ENCODE assay signal across 9 cellular contexts in genomic region chr20:16729080-16729479, GRCh38. TPM values are rescaled to one million over a fixed set of nuclear protein-coding genes. Genes with fewer than 3 reads are reported as not detected.
DNase-seq lines count a peak whose midpoint lies in the region; ATAC-seq, FAIRE-seq and TF ChIP-seq lines count a peak whose summit lies in the region.
"Had no signal": no experiment of that assay in that cellular context is flagged by ENCODE, and none has a peak within 500 bp of the region (broad histone marks: within the 10 kb centered on the region; RNA-seq: fewer than 3 reads in every experiment).

No MANE protein-coding gene starts in this region.

- H3K4me3 ChIP-seq in kidney (ENCODE audit: low read length in 2 of 2) (peak overlapping the region; percentile 97 to 98), WERI-Rb-1 (ENCODE audit: low read depth, low read length) (no peak overlapping the region)

- CTCF ChIA-PET in activated CD8-positive, alpha-beta T cell treated with anti-CD3 and anti-CD28 coated beads, Interleukin-2, amount 10 ng/mL, durations not matched to agents 7 days and 5 days (lab: Charles Lee), result interaction anchor here (1.6 kb wide), 1 partner anchor 13 kb away, joined by 5 read pairs; no protein-coding TSS in a partner anchor

- H3K4me1 Mint-ChIP-seq in T-helper 2 cell treated with Interferon-gamma antibody and Interleukin-4, amounts not matched to agents 5 μg/mL and 100 μg/mL, for 36 hours (ENCODE audit: low read depth), result peaks cover 42% of the 10 kb centered on the region
- H3K4me1 Mint-ChIP-seq in activated CD8-positive, alpha-beta T cell treated with anti-CD3 and anti-CD28 coated beads, Interleukin-2, amount 10 ng/mL, durations not matched to agents 7 days and 5 days (ENCODE audit: low read depth), result peaks cover 41% of the 10 kb centered on the region
- H3K4me1 Mint-ChIP-seq in stimulated activated naive CD8-positive, alpha-beta T cell treated with anti-CD3 and anti-CD28 coated beads, Interleukin-15, amount 100 ng/mL, for 72 hours, result peaks cover 39% of the 10 kb centered on the region

- TF ChIP-seq CTCF in kidney (IDR thresholded peaks at IDR 0.05; ENCODE audit: borderline replicate concordance, extremely low read depth, insufficient read depth) (no peak), WERI-Rb-1 (IDR thresholded peaks at IDR 0.05; ENCODE audit: low read depth, low read length) (no peak)

- intact Hi-C loops in kidney (cut with DNase I), result no loop called here

- no peak overlapping the region for H3K9ac ChIP-seq in kidney (ENCODE audit: low read length in 2 of 2)

- H3K9me3 ChIP-seq in kidney (ENCODE audit: control insufficient read depth in 1 of 2, low read length in 2 of 2), result no peaks in the 10 kb centered on the region
- peaks cover 8% of the 10 kb centered on the region for H3K9me3 ChIP-seq in WERI-Rb-1 (ENCODE audit: severe bottlenecking)

- no peak for DNase-seq in T-helper 2 cell treated with Interferon-gamma antibody and Interleukin-4, amounts not matched to agents 5 μg/mL and 100 μg/mL, for 36 hours (ENCODE audit: low spot score)
- DNase-seq in T-helper 2 cell (no peak), kidney (no peak), H4 (ENCODE audit: low spot score) (no peak), WERI-Rb-1 (no peak), ecto neural progenitor cell (ENCODE audit: low spot score) (no peak)
- DNase-seq in activated CD8-positive, alpha-beta T cell treated with anti-CD3 and anti-CD28 coated beads, Interleukin-2, amount 10 ng/mL, durations not matched to agents 7 days and 5 days, result no peak
- DNase-seq in stimulated activated naive CD8-positive, alpha-beta T cell treated with anti-CD3 and anti-CD28 coated beads, Interleukin-15, amount 100 ng/mL, for 72 hours, result no peak

- POLR2A ChIA-PET in activated CD8-positive, alpha-beta T cell treated with anti-CD3 and anti-CD28 coated beads, Interleukin-2, amount 10 ng/mL, durations not matched to agents 7 days and 5 days (lab: Charles Lee), result no interaction called here

- H3K27ac Mint-ChIP-seq in T-helper 2 cell treated with Interferon-gamma antibody and Interleukin-4, amounts not matched to agents 5 μg/mL and 100 μg/mL, for 36 hours, result peak overlapping the region; percentile 99
- peak overlapping the region; percentile 100 for H3K27ac Mint-ChIP-seq in activated CD8-positive, alpha-beta T cell treated with anti-CD3 and anti-CD28 coated beads, Interleukin-2, amount 10 ng/mL, durations not matched to agents 7 days and 5 days
- H3K27ac Mint-ChIP-seq in stimulated activated naive CD8-positive, alpha-beta T cell treated with anti-CD3 and anti-CD28 coated beads, Interleukin-15, amount 100 ng/mL, for 72 hours, result peak overlapping the region; percentile 100

- H3K9me3 Mint-ChIP-seq in T-helper 2 cell treated with Interferon-gamma antibody and Interleukin-4, amounts not matched to agents 5 μg/mL and 100 μg/mL, for 36 hours, result peaks cover 12% of the 10 kb centered on the region
- H3K9me3 Mint-ChIP-seq in activated CD8-positive, alpha-beta T cell treated with anti-CD3 and anti-CD28 coated beads, Interleukin-2, amount 10 ng/mL, durations not matched to agents 7 days and 5 days (ENCODE audit: insufficient read depth), result no peaks in the 10 kb centered on the region
- H3K9me3 Mint-ChIP-seq in stimulated activated naive CD8-positive, alpha-beta T cell treated with anti-CD3 and anti-CD28 coated beads, Interleukin-15, amount 100 ng/mL, for 72 hours, result peaks cover 8% of the 10 kb centered on the region in 2 donors

- FAIRE-seq in kidney (lab: Jason Lieb, UNC), result no peak
- FAIRE-seq: A204.1 had no signal

- no peaks in the 10 kb centered on the region for H3K27me3 ChIP-seq in WERI-Rb-1 (ENCODE audit: insufficient read depth, low read depth, severe bottlenecking)

- no peak for ATAC-seq in activated CD8-positive, alpha-beta T cell treated with anti-CD3 and anti-CD28 coated beads, Interleukin-2, amount 10 ng/mL, durations not matched to agents 7 days and 5 days
- ATAC-seq in stimulated activated naive CD8-positive, alpha-beta T cell treated with anti-CD3 and anti-CD28 coated beads, Interleukin-15, amount 100 ng/mL, for 72 hours, result no peak

- peaks cover 45% of the 10 kb centered on the region for H3K36me3 Mint-ChIP-seq in T-helper 2 cell treated with Interferon-gamma antibody and Interleukin-4, amounts not matched to agents 5 μg/mL and 100 μg/mL, for 36 hours (ENCODE audit: low read depth)
- peaks cover 46% of the 10 kb centered on the region for H3K36me3 Mint-ChIP-seq in activated CD8-positive, alpha-beta T cell treated with anti-CD3 and anti-CD28 coated beads, Interleukin-2, amount 10 ng/mL, durations not matched to agents 7 days and 5 days (ENCODE audit: low read depth)

- peaks cover 31% of the 10 kb centered on the region for H3K27me3 Mint-ChIP-seq in T-helper 2 cell treated with Interferon-gamma antibody and Interleukin-4, amounts not matched to agents 5 μg/mL and 100 μg/mL, for 36 hours (ENCODE audit: low read depth)
- peaks cover 15% of the 10 kb centered on the region for H3K27me3 Mint-ChIP-seq in activated CD8-positive, alpha-beta T cell treated with anti-CD3 and anti-CD28 coated beads, Interleukin-2, amount 10 ng/mL, durations not matched to agents 7 days and 5 days (ENCODE audit: low read depth)
- peaks cover 20% of the 10 kb centered on the region for H3K27me3 Mint-ChIP-seq in stimulated activated naive CD8-positive, alpha-beta T cell treated with anti-CD3 and anti-CD28 coated beads, Interleukin-15, amount 100 ng/mL, for 72 hours

- H3K4me1 ChIP-seq in kidney (ENCODE audit: control insufficient read depth in 1 of 2, insufficient read depth in 1 of 2, low read depth in 1 of 2, low read length in 2 of 2), result peaks cover 11 to 23% of the 10 kb centered on the region in 2 donors

- peaks cover 9 to 10% of the 10 kb centered on the region in 2 donors for H3K36me3 ChIP-seq in kidney (ENCODE audit: control insufficient read depth in 1 of 2, insufficient read depth in 2 of 2, low read length in 2 of 2)
- peaks cover 36% of the 10 kb centered on the region for H3K36me3 ChIP-seq in WERI-Rb-1

- H3K4me3 Mint-ChIP-seq in T-helper 2 cell treated with Interferon-gamma antibody and Interleukin-4, amounts not matched to agents 5 μg/mL and 100 μg/mL, for 36 hours, result peak overlapping the region; percentile 99
- H3K4me3 Mint-ChIP-seq in activated CD8-positive, alpha-beta T cell treated with anti-CD3 and anti-CD28 coated beads, Interleukin-2, amount 10 ng/mL, durations not matched to agents 7 days and 5 days, result peak overlapping the region; percentile 99
- peak overlapping the region; percentile 95 to 96 for H3K4me3 Mint-ChIP-seq in stimulated activated naive CD8-positive, alpha-beta T cell treated with anti-CD3 and anti-CD28 coated beads, Interleukin-15, amount 100 ng/mL, for 72 hours

- H3K27ac ChIP-seq in kidney (ENCODE audit: low read depth in 2 of 2, low read length in 2 of 2), result no peak overlapping the region
- H3K27ac ChIP-seq in WERI-Rb-1, result no peak overlapping the region

RNA-seq across cellular contexts. Expression of gene SNRPB2, which starts 0.7 kb away (rescaled TPM):
- total RNA-seq in activated CD8-positive, alpha-beta T cell treated with anti-CD3 and anti-CD28 coated beads, Interleukin-2, amount 10 ng/mL, durations not matched to agents 7 days and 5 days, result 100 to 1,000 TPM in 1 of 2 experiments, 10 to 100 TPM in 1; 91.2 to 100 TPM
- total RNA-seq in kidney, result 43.6 TPM
- 77.8 TPM for polyA plus RNA-seq in kidney (ENCODE audit: insufficient read depth, low read depth, low replicate concordance)
- total RNA-seq in H4 (2014; rRNA removed; shearing (Covaris generic)), result 129 and 143 TPM in 2 replicates

RNA-seq across cellular contexts. Expression of gene OTOR, which starts 19.1 kb away (rescaled TPM):
- not detected for total RNA-seq in activated CD8-positive, alpha-beta T cell treated with anti-CD3 and anti-CD28 coated beads, Interleukin-2, amount 10 ng/mL, durations not matched to agents 7 days and 5 days
- not detected for total RNA-seq in kidney
- not detected for polyA plus RNA-seq in kidney (ENCODE audit: insufficient read depth, low read depth, low replicate concordance)
- total RNA-seq in H4 (2014; rRNA removed; shearing (Covaris generic)), result not detected in 2 replicates
